Comparison of ENCODE assay signal across 1 cellular context in genomic region chr3:49172616-49173041, GRCh38.
TF ChIP-seq lines count a peak whose summit lies in the region.

No MANE protein-coding gene starts in this region.

TF ChIP-seq in H1, 55 proteins besides CTCF, POLR2A, EP300 and RAD21:
- no peak for TF ChIP-seq MAX (IDR thresholded peaks at IDR 0.05)
- TF ChIP-seq TCF12 (IDR thresholded peaks at IDR 0.05; ENCODE audit: low read depth, low read length): no peak
- TF ChIP-seq CHD1 (IDR thresholded peaks at IDR 0.05; ENCODE audit: low read depth, low read length): no peak
- TF ChIP-seq BACH1 (IDR thresholded peaks at IDR 0.05; ENCODE audit: low read length): no peak
- TF ChIP-seq E2F6 (IDR thresholded peaks at IDR 0.05): no peak
- TF ChIP-seq ZNF274 (IDR thresholded peaks at IDR 0.05; ENCODE audit: borderline replicate concordance, extremely low read depth, low read length): no peak
